Comparison of ENCODE assay signal across 16 cellular contexts in genomic region chr17:17748604-17749003, GRCh38.
A peak's percentile ranks its signal among the peaks of the same experiment; 100 is the strongest.
DNase-seq lines count a peak whose midpoint lies in the region; ATAC-seq, FAIRE-seq and TF ChIP-seq lines count a peak whose summit lies in the region.
"Had no signal": no experiment of that assay in that cellular context is flagged by ENCODE, and none has a peak within 500 bp of the region (broad histone marks: within the 10 kb centered on the region; RNA-seq: fewer than 3 reads in every experiment).

No MANE protein-coding gene starts in this region.

- no peaks in the 10 kb centered on the region for H4K20me1 ChIP-seq in SU-DHL-6 (ENCODE audit: low read depth, low read length)

- H3F3A ChIP-seq in SU-DHL-6 (ENCODE audit: insufficient read depth), result peaks cover 33% of the 10 kb centered on the region

- H3K4me3 ChIP-seq in cardiac muscle cell (no peak overlapping the region), right atrium auricular region (no peak overlapping the region), SU-DHL-6 (ENCODE audit: insufficient read depth, low read length, poor library complexity, severe bottlenecking) (peak overlapping the region; percentile 48), gastroesophageal sphincter (no peak overlapping the region)
- H3K4me3 ChIP-seq: body of pancreas had no signal

- DNase-seq in cardiac muscle cell (ENCODE audit: low read depth in 1 of 2, low spot score in 1 of 2) (no peak), right atrium auricular region (ENCODE audit: low spot score) (no peak), substantia nigra (lab: John Stamatoyannopoulos, UW) (no peak), MV-4-11 (lab: John Stamatoyannopoulos, UW) (no peak), frontal cortex (ENCODE audit: low spot score in 2 of 2) (no peak), posterior vena cava (ENCODE audit: low spot score) (no peak)
- DNase-seq: activated CD4-positive, alpha-beta T cell treated with anti-CD3 and anti-CD28 coated beads, Interleukin-2, amount 50 U/mL, for 48 hours; activated effector memory CD4-positive, alpha-beta T cell treated with anti-CD3 and anti-CD28 coated beads, Interleukin-2, amount 50 U/mL, for 16 hours; body of pancreas; effector CD8-positive, alpha-beta T cell; left ventricle myocardium superior; NK-92 treated with Interleukin-12 subunit alpha and Interleukin-12 subunit beta, amount 100 ng/mL, for 24 hours had no signal

- peak overlapping the region; percentile 83 for H2AFZ ChIP-seq in SU-DHL-6 (ENCODE audit: low read depth, low read length, severe bottlenecking)

- H3K9me2 ChIP-seq in SU-DHL-6 (replicated peaks; ENCODE audit: insufficient read depth, low read length), result no peaks in the 10 kb centered on the region

- 79 to 94% methylated on average over 4 to 5 of the region's 8 CpGs for WGBS in gastroesophageal sphincter (ENCODE audit: low coverage in 1 of 2), 2 donors

- no peak for TF ChIP-seq EP300 in gastroesophageal sphincter (IDR thresholded peaks at IDR 0.05)

- peak overlapping the region; percentile 77 for H3K4me2 ChIP-seq in SU-DHL-6 (ENCODE audit: low read depth, low read length, poor library complexity, severe bottlenecking)

- no peaks in the 10 kb centered on the region for H3K79me2 ChIP-seq in SU-DHL-6 (ENCODE audit: insufficient read depth, low read length)

- peak overlapping the region; percentile 20 for H3K27ac ChIP-seq in cardiac muscle cell
- H3K27ac ChIP-seq in right atrium auricular region, result no peak overlapping the region
- H3K27ac ChIP-seq in SU-DHL-6 (ENCODE audit: low read depth, low read length), result no peak overlapping the region; the same call in 1 of the 2 replicates
- peak overlapping the region in 3 of 4 donors; percentile 21 to 43 (median 35) for H3K27ac ChIP-seq in gastroesophageal sphincter
- peak overlapping the region; percentile 87 for H3K27ac ChIP-seq in substantia nigra (ENCODE audit: low read depth, low read length, poor library complexity, severe bottlenecking)

- ATAC-seq in gastroesophageal sphincter, result no peak
- ATAC-seq: body of pancreas, HepG2, left ventricle myocardium superior had no signal

- TF ChIP-seq CTCF in cardiac muscle cell (IDR thresholded peaks at IDR 0.05; ENCODE audit: low read depth, low read length) (no peak), right atrium auricular region (IDR thresholded peaks at IDR 0.05) (no peak), SU-DHL-6 (IDR thresholded peaks at IDR 0.05; ENCODE audit: insufficient read depth, low read length, poor library complexity, severe bottlenecking) (no peak), gastroesophageal sphincter (IDR thresholded peaks at IDR 0.05) (no peak)

- intact Hi-C loops in posterior vena cava (cut with DNase I), result no loop called here

- H3K9ac ChIP-seq in SU-DHL-6 (ENCODE audit: low read length), result peak overlapping the region; percentile 63

- FAIRE-seq in frontal cortex (lab: Jason Lieb, UNC), result no peak
- FAIRE-seq: H54, HepG2 had no signal

- TF ChIP-seq POLR2A in gastroesophageal sphincter (IDR thresholded peaks at IDR 0.05), result no peak

- peaks cover 19% of the 10 kb centered on the region for H3K4me1 ChIP-seq in cardiac muscle cell (ENCODE audit: low read depth)
- H3K4me1 ChIP-seq in right atrium auricular region, result peaks cover 5 to 64% of the 10 kb centered on the region in 2 donors
- peaks cover 0 to 72% (median 21%) of the 10 kb centered on the region in 3 donors for H3K4me1 ChIP-seq in gastroesophageal sphincter

- H3K9me3 ChIP-seq in cardiac muscle cell (ENCODE audit: low read depth) (no peaks in the 10 kb centered on the region), right atrium auricular region (no peaks in the 10 kb centered on the region), SU-DHL-6 (ENCODE audit: insufficient read depth, low read length) (no peaks in the 10 kb centered on the region), gastroesophageal sphincter (no peaks in the 10 kb centered on the region)
- H3K9me3 ChIP-seq: body of pancreas had no signal

- no peaks in the 10 kb centered on the region for H3K27me3 ChIP-seq in cardiac muscle cell
- no peaks in the 10 kb centered on the region for H3K27me3 ChIP-seq in right atrium auricular region
- no peaks in the 10 kb centered on the region for H3K27me3 ChIP-seq in SU-DHL-6 (ENCODE audit: low read length)
- H3K27me3 ChIP-seq in gastroesophageal sphincter, result no peaks in the 10 kb centered on the region
- H3K27me3 ChIP-seq: body of pancreas had no signal

- H3K36me3 ChIP-seq in cardiac muscle cell (no peaks in the 10 kb centered on the region), right atrium auricular region (no peaks in the 10 kb centered on the region), SU-DHL-6 (ENCODE audit: low read length) (no peaks in the 10 kb centered on the region), gastroesophageal sphincter (no peaks in the 10 kb centered on the region)

Comparison
In these comparisons a context has a peak if more than half of its experiments do, and no peak if none do; other contexts are left out.
1. H3K27ac ChIP-seq: peak in cardiac muscle cell (single experiment), gastroesophageal sphincter (3 of 4) and substantia nigra (single experiment); none in right atrium auricular region (0 of 2) and SU-DHL-6 (single experiment).